In genomic region chr7:150660939-150661613, GRCh38 we compare ENCODE assay signal across 18 cellular contexts. TPM values are rescaled to one million over a fixed set of nuclear protein-coding genes. Genes with fewer than 3 reads are reported as not detected.
"Had no signal": no experiment of that assay in that cellular context is flagged by ENCODE, and none has a peak within 500 bp of the region (broad histone marks: within the 10 kb centered on the region; RNA-seq: fewer than 3 reads in every experiment).

No MANE protein-coding gene starts in this region.

- H3K36me3 Mint-ChIP-seq: mesothelial cell of epicardium, type B pancreatic cell had no signal

- H3K4me1 Mint-ChIP-seq: mesothelial cell of epicardium had no signal

- ATAC-seq: left cardiac atrium, lower lobe of right lung, right cardiac atrium, WTC11 had no signal

- H3K9me3 Mint-ChIP-seq: type B pancreatic cell had no signal

- H3K27me3 Mint-ChIP-seq: activated naive CD4-positive, alpha-beta T cell treated with anti-CD3 and anti-CD28 coated beads, Interleukin-2, amount 10 ng/mL, durations not matched to agents 7 days and 5 days had no signal

- H3K4me3 Mint-ChIP-seq: activated naive CD4-positive, alpha-beta T cell treated with anti-CD3 and anti-CD28 coated beads, Interleukin-2, amount 10 ng/mL, durations not matched to agents 7 days and 5 days; mesothelial cell of epicardium; type B pancreatic cell; WTC11 had no signal

- H3K27ac Mint-ChIP-seq: activated T-helper 2 cell treated with anti-CD3 and anti-CD28 coated beads, Interferon-gamma antibody, Interleukin-2, Interleukin-4, amounts not matched to agents 10 μg/mL and 5 μg/mL and 100 μg/mL, durations not matched to agents 14 hours and 24 hours and 36 hours; mesothelial cell of epicardium; type B pancreatic cell; WTC11 had no signal

- DNase-seq: activated CD8-positive, alpha-beta memory T cell treated with anti-CD3 and anti-CD28 coated beads, Interleukin-2, amount 50 U/mL, for 4 hours; activated naive CD4-positive, alpha-beta T cell treated with anti-CD3 and anti-CD28 coated beads, Interleukin-2, amount 10 ng/mL, durations not matched to agents 7 days and 5 days; aorta; dorsolateral prefrontal cortex; left cardiac atrium; lower lobe of right lung; posterior cingulate gyrus; right cardiac atrium; stimulated activated naive CD4-positive, alpha-beta T cell had no signal

- H3K4me3 ChIP-seq: breast epithelium, dorsolateral prefrontal cortex, lower lobe of right lung, smooth muscle cell, suprapubic skin had no signal

RNA-seq across cellular contexts. Expression of gene GIMAP2, which starts 24.4 kb away (rescaled TPM):
- total RNA-seq: chondrocyte, mesothelial cell of epicardium, smooth muscle cell had no signal

RNA-seq across cellular contexts. Expression of gene GIMAP6, which starts 28.9 kb away (rescaled TPM):
- total RNA-seq: chondrocyte, mesothelial cell of epicardium, myocyte, smooth muscle cell had no signal
- polyA plus RNA-seq: smooth muscle cell had no signal

RNA-seq across cellular contexts. Expression of gene GIMAP1, which starts 55.3 kb away (rescaled TPM):
- total RNA-seq: chondrocyte, mesothelial cell of epicardium, myocyte, smooth muscle cell, WTC11 had no signal
- polyA plus RNA-seq: smooth muscle cell had no signal
